In genomic region chr18:36756262-36756661, GRCh38 we compare ENCODE assay signal across 1 cellular context.
TF ChIP-seq lines count a peak whose summit lies in the region.

No MANE protein-coding gene starts in this region.

TF ChIP-seq in SK-N-SH treated with all-trans-retinoic acid at 6 μM for 48 hours, 23 proteins besides CTCF, POLR2A, EP300 and RAD21 (continued from another document):
- TF ChIP-seq PATZ1 (CRISPR knock-in tag; IDR thresholded peaks at IDR 0.05; ENCODE audit: borderline replicate concordance) (no peak), CREB5 (CRISPR knock-in tag; IDR thresholded peaks at IDR 0.05; ENCODE audit: low read depth) (no peak), SNAI2 (CRISPR knock-in tag; IDR thresholded peaks at IDR 0.05) (no peak), TOX (CRISPR knock-in tag; IDR thresholded peaks at IDR 0.05; ENCODE audit: borderline replicate concordance) (no peak), GLIS3 (CRISPR knock-in tag; IDR thresholded peaks at IDR 0.05) (no peak)
TF ChIP-seq in SK-N-SH treated with all-trans-retinoic acid at 6 μM for 48 hours: peak in this region for 0.
